In the genomic region with DNA sequence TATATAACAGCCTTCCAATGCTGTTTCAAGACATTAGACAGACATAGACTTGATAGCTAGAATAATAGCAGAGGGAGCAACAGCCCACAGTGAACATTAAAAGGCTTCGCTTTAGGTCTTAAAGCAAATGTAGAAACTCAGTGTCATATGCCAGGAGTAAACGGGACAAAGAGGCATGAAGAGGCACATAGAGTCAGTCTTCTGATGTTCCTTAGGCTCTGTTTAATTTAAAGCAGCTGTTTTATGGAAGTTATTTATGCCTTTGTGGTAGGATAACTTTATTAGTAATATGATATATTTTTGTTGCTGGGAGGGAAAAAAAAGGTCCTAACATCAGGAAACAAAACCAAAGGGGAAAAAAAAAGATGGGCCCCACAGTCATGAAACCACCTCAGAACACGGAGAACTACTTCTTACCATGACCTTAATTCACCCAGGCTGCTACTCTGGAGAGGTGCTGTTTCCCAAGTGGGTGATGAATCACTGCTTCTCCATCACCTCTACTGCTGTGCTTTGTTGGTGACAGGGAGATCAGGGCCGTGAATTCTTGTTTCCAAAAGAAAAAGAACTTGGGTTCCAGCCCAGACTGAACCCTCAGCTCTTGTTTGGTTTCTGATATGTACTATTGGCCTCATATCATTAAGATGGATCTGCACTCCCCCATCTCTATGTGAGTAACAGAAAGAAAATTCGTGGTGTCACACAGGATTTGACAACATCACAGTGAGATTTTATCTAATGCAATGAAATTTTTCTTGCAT, we compare ENCODE assay signal across 15 cellular contexts.
DNase-seq lines count a peak whose midpoint lies in the region; ATAC-seq, FAIRE-seq and TF ChIP-seq lines count a peak whose summit lies in the region.
"Had no signal": no experiment of that assay in that cellular context is flagged by ENCODE, and none has a peak within 500 bp of the region (broad histone marks: within the 10 kb centered on the region; RNA-seq: fewer than 3 reads in every experiment).

No MANE protein-coding gene starts in this region.

- H3K4me1 ChIP-seq in cardiac muscle cell (ENCODE audit: low read depth) (peaks cover 52% of the 10 kb centered on the region), right atrium auricular region (peaks cover 0 to 12% of the 10 kb centered on the region in 2 donors)

- H3K27me3 ChIP-seq in cardiac muscle cell (no peaks in the 10 kb centered on the region), right atrium auricular region (no peaks in the 10 kb centered on the region)

- no peak overlapping the region for H3K4me3 ChIP-seq in cardiac muscle cell
- H3K4me3 ChIP-seq in right atrium auricular region, result no peak overlapping the region

- peak overlapping the region; percentile 67 to 83 (median 82) for H3K27ac Mint-ChIP-seq in immature natural killer cell

- DNase-seq in cardiac muscle cell (ENCODE audit: low read depth in 1 of 2, low spot score in 1 of 2), result peak; percentile 82 to 95
- DNase-seq in right atrium auricular region (ENCODE audit: low spot score), result no peak
- peak; percentile 66 for DNase-seq in brain pericyte (ENCODE audit: low read depth, low spot score)
- DNase-seq in immature natural killer cell, result peak; percentile 38 to 53 (median 42)
- peak; percentile 32 for DNase-seq in urothelium cell line (ENCODE audit: low spot score)
- DNase-seq in GM19240 (ENCODE audit: insufficient read length, low spot score), result no peak
- DNase-seq: AML-193; cortex of kidney; GDM1; MV-4-11; SHP77 treated with DMSO at 0.1 percent for 48 hours; stimulated activated naive CD4-positive, alpha-beta T cell had no signal

- H3K9me3 ChIP-seq in cardiac muscle cell (ENCODE audit: low read depth), result no peaks in the 10 kb centered on the region
- no peaks in the 10 kb centered on the region for H3K9me3 ChIP-seq in right atrium auricular region

- H3K36me3 ChIP-seq in cardiac muscle cell (no peaks in the 10 kb centered on the region), right atrium auricular region (no peaks in the 10 kb centered on the region)

- FAIRE-seq in urothelium cell line (lab: Jason Lieb, UNC), result no peak

- no peaks in the 10 kb centered on the region for H3K9me3 Mint-ChIP-seq in immature natural killer cell

- peaks cover 0 to 2% (median 0%) of the 10 kb centered on the region in 3 donors for H3K27me3 Mint-ChIP-seq in immature natural killer cell (ENCODE audit: low read depth in 3 of 3)

- H3K4me1 Mint-ChIP-seq in immature natural killer cell, result peaks cover 59 to 80% of the 10 kb centered on the region in 2 donors

- peaks cover 2 to 22% (median 14%) of the 10 kb centered on the region in 3 donors for H3K36me3 Mint-ChIP-seq in immature natural killer cell

- H3K4me3 Mint-ChIP-seq in immature natural killer cell, result peak overlapping the region; percentile 59 to 75 (median 72)

- ATAC-seq in GM21723 (IDR thresholded peaks at IDR 0.05; ENCODE audit: unreplicated experiment), result no peak
- ATAC-seq in GM19397 (IDR thresholded peaks at IDR 0.05; ENCODE audit: unreplicated experiment), result no peak
- ATAC-seq: activated CD4-positive, CD25-positive, alpha-beta regulatory T cell treated with anti-CD3 and anti-CD28 coated beads, Interleukin-2, amount 50 U/mL, for 24 hours had no signal

- peak overlapping the region; percentile 29 for H3K27ac ChIP-seq in cardiac muscle cell
- no peak overlapping the region for H3K27ac ChIP-seq in right atrium auricular region

- TF ChIP-seq CTCF in cardiac muscle cell (IDR thresholded peaks at IDR 0.05; ENCODE audit: low read depth, low read length) (no peak), right atrium auricular region (IDR thresholded peaks at IDR 0.05) (no peak)

Comparison
In these comparisons a context has a peak if more than half of its experiments do, and no peak if none do; other contexts are left out.
1. DNase-seq: peak in cardiac muscle cell (2 of 2), brain pericyte (single experiment), immature natural killer cell (3 of 3) and urothelium cell line (single experiment); none in right atrium auricular region (single experiment) and GM19240 (single experiment).